40 cellular contexts compared by ENCODE assay signal in genomic region chr10:99590799-99591198, GRCh38. TPM values are rescaled to one million over a fixed set of nuclear protein-coding genes. Genes with fewer than 3 reads are reported as not detected.
"Had no signal": no experiment of that assay in that cellular context is flagged by ENCODE, and none has a peak within 500 bp of the region (broad histone marks: within the 10 kb centered on the region; RNA-seq: fewer than 3 reads in every experiment).

No MANE protein-coding gene starts in this region.

- ATAC-seq: activated CD8-positive, alpha-beta T cell treated with anti-CD3 and anti-CD28 coated beads for 36 hours; activated naive CD4-positive, alpha-beta T cell treated with anti-CD3 and anti-CD28 coated beads, Interleukin-2, amount 50 U/mL, for 72 hours; activated T-cell treated with anti-CD3 and anti-CD28 coated beads, Interleukin-2, amount 50 U/mL, for 4 hours; activated T-cell treated with anti-CD3 and anti-CD28 coated beads, Interleukin-2, amount 50 U/mL, for 72 hours; activated T-helper 17 cell treated with anti-CD3 and anti-CD28 coated beads, Interleukin-2, amount 50 U/mL, for 72 hours; body of pancreas had no signal

- H3K27ac Mint-ChIP-seq: activated B cell treated with CpG ODN at 0.5 μM for 24 hours; activated CD4-positive, alpha-beta memory T cell treated with anti-CD3 and anti-CD28 coated beads for 36 hours; activated CD4-positive, alpha-beta T cell treated with anti-CD3 and anti-CD28 coated beads, Interleukin-2, amount 10 ng/mL, durations not matched to agents 24 days and 14 days; activated CD8-positive, alpha-beta T cell treated with anti-CD3 and anti-CD28 coated beads for 36 hours; activated naive CD4-positive, alpha-beta T cell treated with anti-CD3 and anti-CD28 coated beads for 36 hours; activated naive CD4-positive, alpha-beta T cell treated with anti-CD3 and anti-CD28 coated beads, Interleukin-2, amount 50 U/mL, for 72 hours; activated naive CD8-positive, alpha-beta T cell treated with anti-CD3 and anti-CD28 coated beads for 36 hours; activated T-cell treated with anti-CD3 and anti-CD28 coated beads, Interleukin-2, amount 50 U/mL, for 72 hours; activated T-helper 1 cell treated with anti-CD3 and anti-CD28 coated beads, Interleukin-12 subunit alpha, Interleukin-12 subunit beta, Interleukin-2, Interleukin-4 antibody, amounts not matched to agents 30 ng/mL and 10 ng/mL and 1 ng/mL, durations not matched to agents 14 hours and 24 hours and 36 hours; activated T-helper 17 cell treated with anti-CD3 and anti-CD28 coated beads, Interleukin-2, amount 50 U/mL, for 72 hours; T-helper 1 cell treated with Interleukin-12 subunit alpha and Interleukin-12 subunit beta and Interleukin-4 antibody, amounts not matched to agents 30 μg/mL and 1 μg/mL, for 36 hours; T-helper 2 cell treated with Interferon-gamma antibody and Interleukin-4, amounts not matched to agents 5 μg/mL and 100 μg/mL, for 36 hours had no signal

- H3K27ac ChIP-seq: adrenal gland, body of pancreas, brain microvascular endothelial cell, breast epithelium, cardiac muscle cell, VCaP had no signal

- DNase-seq: activated B cell treated with CpG ODN at 0.5 μM for 24 hours; activated CD4-positive, alpha-beta memory T cell treated with anti-CD3 and anti-CD28 coated beads for 36 hours; activated CD4-positive, alpha-beta T cell treated with anti-CD3 and anti-CD28 coated beads for 4 hours; activated CD4-positive, alpha-beta T cell treated with anti-CD3 and anti-CD28 coated beads, Interleukin-2, amount 10 ng/mL, durations not matched to agents 24 days and 14 days; activated CD4-positive, alpha-beta T cell treated with anti-CD3 and anti-CD28 coated beads, Interleukin-2, amount 50 U/mL, for 1 hour; activated CD4-positive, alpha-beta T cell treated with anti-CD3 and anti-CD28 coated beads, Interleukin-2, amount 50 U/mL, for 4 hours; activated CD4-positive, CD25-positive, alpha-beta regulatory T cell treated with anti-CD3 and anti-CD28 coated beads, Interleukin-2, amount 50 U/mL, for 72 hours; activated CD8-positive, alpha-beta memory T cell treated with anti-CD3 and anti-CD28 coated beads, Interleukin-2, amount 50 U/mL, for 4 hours; activated CD8-positive, alpha-beta T cell treated with anti-CD3 and anti-CD28 coated beads for 36 hours; activated effector memory CD4-positive, alpha-beta T cell treated with anti-CD3 and anti-CD28 coated beads, Interleukin-2, amount 50 U/mL, for 16 hours; activated gamma-delta T cell treated with Interleukin-2 at 50 U/mL for 16 hours; activated naive CD4-positive, alpha-beta T cell; activated naive CD4-positive, alpha-beta T cell treated with anti-CD3 and anti-CD28 coated beads for 36 hours; activated naive CD4-positive, alpha-beta T cell treated with anti-CD3 and anti-CD28 coated beads, Interleukin-2, amount 50 U/mL, for 16 hours; activated naive CD8-positive, alpha-beta T cell treated with anti-CD3 and anti-CD28 coated beads for 36 hours; activated T-cell treated with anti-CD3 and anti-CD28 coated beads for 4 hours; activated T-cell treated with anti-CD3 and anti-CD28 coated beads, Interleukin-2, amount 50 U/mL, for 1 hour; activated T-cell treated with anti-CD3 and anti-CD28 coated beads, Interleukin-2, amount 50 U/mL, for 4 hours; activated T-cell treated with anti-CD3 and anti-CD28 coated beads, Interleukin-2, amount 50 U/mL, for 72 hours; adrenal gland; amniotic stem cell; aorta; body of pancreas; brain microvascular endothelial cell; caudate nucleus; SW 1271; T-helper 1 cell; T-helper 2 cell; T-helper 9 cell had no signal

- H3K4me3 Mint-ChIP-seq: activated B cell treated with CpG ODN at 0.5 μM for 24 hours; activated CD4-positive, alpha-beta memory T cell treated with anti-CD3 and anti-CD28 coated beads for 36 hours; activated CD4-positive, alpha-beta T cell treated with anti-CD3 and anti-CD28 coated beads, Interleukin-2, amount 10 ng/mL, durations not matched to agents 24 days and 14 days; activated CD8-positive, alpha-beta T cell treated with anti-CD3 and anti-CD28 coated beads for 36 hours; activated naive CD4-positive, alpha-beta T cell treated with anti-CD3 and anti-CD28 coated beads for 36 hours; activated naive CD8-positive, alpha-beta T cell treated with anti-CD3 and anti-CD28 coated beads for 36 hours; activated T-cell treated with anti-CD3 and anti-CD28 coated beads, Interleukin-2, amount 50 U/mL, for 4 hours; activated T-cell treated with anti-CD3 and anti-CD28 coated beads, Interleukin-2, amount 50 U/mL, for 72 hours; activated T-helper 1 cell treated with anti-CD3 and anti-CD28 coated beads, Interleukin-12 subunit alpha, Interleukin-12 subunit beta, Interleukin-2, Interleukin-4 antibody, amounts not matched to agents 30 ng/mL and 10 ng/mL and 1 ng/mL, durations not matched to agents 14 hours and 24 hours and 36 hours; activated T-helper 17 cell treated with anti-CD3 and anti-CD28 coated beads, Interleukin-2, amount 50 U/mL, for 72 hours; central memory CD8-positive, alpha-beta T cell; T-helper 1 cell treated with Interleukin-12 subunit alpha and Interleukin-12 subunit beta and Interleukin-4 antibody, amounts not matched to agents 30 μg/mL and 1 μg/mL, for 36 hours; T-helper 2 cell treated with Interferon-gamma antibody and Interleukin-4, amounts not matched to agents 5 μg/mL and 100 μg/mL, for 36 hours had no signal

- H3K4me3 ChIP-seq: adrenal gland, body of pancreas, breast epithelium, cardiac muscle cell had no signal

- H3K27me3 ChIP-seq: adrenal gland, body of pancreas, brain microvascular endothelial cell, breast epithelium, cardiac muscle cell had no signal

- H3K4me1 ChIP-seq: adrenal gland, body of pancreas, breast epithelium had no signal

- H3K36me3 Mint-ChIP-seq: activated CD4-positive, alpha-beta memory T cell treated with anti-CD3 and anti-CD28 coated beads for 36 hours; activated naive CD4-positive, alpha-beta T cell treated with anti-CD3 and anti-CD28 coated beads, Interleukin-2, amount 50 U/mL, for 72 hours; activated naive CD8-positive, alpha-beta T cell treated with anti-CD3 and anti-CD28 coated beads for 36 hours had no signal

- H3K9me3 ChIP-seq: adrenal gland, body of pancreas, breast epithelium had no signal

- H3K9me3 Mint-ChIP-seq: activated B cell treated with CpG ODN at 0.5 μM for 24 hours; activated CD4-positive, alpha-beta memory T cell treated with anti-CD3 and anti-CD28 coated beads for 36 hours; activated CD4-positive, alpha-beta T cell treated with anti-CD3 and anti-CD28 coated beads, Interleukin-2, amount 10 ng/mL, durations not matched to agents 24 days and 14 days; activated CD8-positive, alpha-beta T cell treated with anti-CD3 and anti-CD28 coated beads for 36 hours; activated naive CD4-positive, alpha-beta T cell treated with anti-CD3 and anti-CD28 coated beads for 36 hours; activated naive CD4-positive, alpha-beta T cell treated with anti-CD3 and anti-CD28 coated beads, Interleukin-2, amount 50 U/mL, for 72 hours; activated naive CD8-positive, alpha-beta T cell treated with anti-CD3 and anti-CD28 coated beads for 36 hours; activated T-cell treated with anti-CD3 and anti-CD28 coated beads, Interleukin-2, amount 50 U/mL, for 4 hours; activated T-cell treated with anti-CD3 and anti-CD28 coated beads, Interleukin-2, amount 50 U/mL, for 72 hours; activated T-helper 1 cell treated with anti-CD3 and anti-CD28 coated beads, Interleukin-12 subunit alpha, Interleukin-12 subunit beta, Interleukin-2, Interleukin-4 antibody, amounts not matched to agents 30 ng/mL and 10 ng/mL and 1 ng/mL, durations not matched to agents 14 hours and 24 hours and 36 hours; activated T-helper 17 cell treated with anti-CD3 and anti-CD28 coated beads, Interleukin-2, amount 50 U/mL, for 72 hours; central memory CD8-positive, alpha-beta T cell; T-helper 1 cell treated with Interleukin-12 subunit alpha and Interleukin-12 subunit beta and Interleukin-4 antibody, amounts not matched to agents 30 μg/mL and 1 μg/mL, for 36 hours; T-helper 2 cell treated with Interferon-gamma antibody and Interleukin-4, amounts not matched to agents 5 μg/mL and 100 μg/mL, for 36 hours had no signal

- H3K27me3 Mint-ChIP-seq: activated B cell treated with CpG ODN at 0.5 μM for 24 hours had no signal

- H3K4me1 Mint-ChIP-seq: activated B cell treated with CpG ODN at 0.5 μM for 24 hours; activated CD4-positive, alpha-beta T cell treated with anti-CD3 and anti-CD28 coated beads, Interleukin-2, amount 10 ng/mL, durations not matched to agents 24 days and 14 days; activated naive CD8-positive, alpha-beta T cell treated with anti-CD3 and anti-CD28 coated beads for 36 hours; activated T-helper 17 cell treated with anti-CD3 and anti-CD28 coated beads, Interleukin-2, amount 50 U/mL, for 72 hours; central memory CD8-positive, alpha-beta T cell had no signal

- H3K36me3 ChIP-seq: adrenal gland, brain microvascular endothelial cell, breast epithelium, cardiac muscle cell had no signal

RNA-seq across cellular contexts. Expression of gene NKX2-3, which starts 58.1 kb away (rescaled TPM):
- total RNA-seq: activated B cell treated with CpG ODN at 0.5 μM for 24 hours; activated CD4-positive, alpha-beta memory T cell treated with anti-CD3 and anti-CD28 coated beads for 36 hours; activated CD4-positive, alpha-beta T cell treated with anti-CD3 and anti-CD28 coated beads, Interleukin-2, amount 10 ng/mL, durations not matched to agents 24 days and 14 days; activated CD8-positive, alpha-beta memory T cell treated with anti-CD3 and anti-CD28 coated beads for 36 hours; activated CD8-positive, alpha-beta T cell treated with anti-CD3 and anti-CD28 coated beads for 36 hours; activated naive CD4-positive, alpha-beta T cell treated with anti-CD3 and anti-CD28 coated beads for 36 hours; activated naive CD4-positive, alpha-beta T cell treated with anti-CD3 and anti-CD28 coated beads, Interleukin-2, amount 50 U/mL, for 72 hours; activated naive CD8-positive, alpha-beta T cell treated with anti-CD3 and anti-CD28 coated beads for 36 hours; activated T-cell treated with anti-CD3 and anti-CD28 coated beads, Interleukin-2, amount 50 U/mL, for 4 hours; activated T-cell treated with anti-CD3 and anti-CD28 coated beads, Interleukin-2, amount 50 U/mL, for 72 hours; activated T-helper 1 cell treated with anti-CD3 and anti-CD28 coated beads, Interleukin-12 subunit alpha, Interleukin-12 subunit beta, Interleukin-2, Interleukin-4 antibody, amounts not matched to agents 30 ng/mL and 10 ng/mL and 1 ng/mL, durations not matched to agents 14 hours and 24 hours and 36 hours; activated T-helper 17 cell treated with anti-CD3 and anti-CD28 coated beads, Interleukin-2, amount 50 U/mL, for 72 hours; adrenal gland; astrocyte; cardiac muscle cell had no signal
